In genomic region chr22:36383110-36383581, GRCh38 we compare ENCODE assay signal across 9 cellular contexts. TPM values are rescaled to one million over a fixed set of nuclear protein-coding genes. Genes with fewer than 3 reads are reported as not detected.
DNase-seq lines count a peak whose midpoint lies in the region; ATAC-seq, FAIRE-seq and TF ChIP-seq lines count a peak whose summit lies in the region.
"Had no signal": no experiment of that assay in that cellular context is flagged by ENCODE, and none has a peak within 500 bp of the region (broad histone marks: within the 10 kb centered on the region; RNA-seq: fewer than 3 reads in every experiment).

No MANE protein-coding gene starts in this region.

- no peaks in the 10 kb centered on the region for H3K27me3 ChIP-seq in kidney epithelial cell (ENCODE audit: control insufficient read depth, insufficient read depth, low read length)

- H3K36me3 ChIP-seq in kidney epithelial cell (ENCODE audit: control insufficient read depth, insufficient read depth, low read length) = no peaks in the 10 kb centered on the region

- H3K36me3 Mint-ChIP-seq in activated T-cell treated with anti-CD3 and anti-CD28 coated beads, Interleukin-2, amount 50 U/mL, for 72 hours (ENCODE audit: insufficient read depth in 2 of 2) = peaks cover 18 to 35% of the 10 kb centered on the region in 2 donors
- peaks cover 8% of the 10 kb centered on the region for H3K36me3 Mint-ChIP-seq in type B pancreatic cell

- H3K4me3 ChIP-seq in kidney epithelial cell (ENCODE audit: low read depth, low read length) = no peak overlapping the region

- ATAC-seq in activated T-cell treated with anti-CD3 and anti-CD28 coated beads, Interleukin-2, amount 50 U/mL, for 72 hours (replicated peaks in 1 of 2) = peak; percentile 12 to 16
- ATAC-seq in GM21515 (IDR thresholded peaks at IDR 0.05; ENCODE audit: unreplicated experiment) (no peak), HG02884 (IDR thresholded peaks at IDR 0.05; ENCODE audit: unreplicated experiment) (no peak)
- ATAC-seq: left colon had no signal

- peak; percentile 23 for FAIRE-seq in HTR-8/SVneo (lab: Jason Lieb, UNC)

- TF ChIP-seq CTCF in kidney epithelial cell (IDR thresholded peaks at IDR 0.05; ENCODE audit: insufficient read depth, low read length, poor library complexity, severe bottlenecking) = no peak
- no peak for TF ChIP-seq CTCF in type B pancreatic cell (conservative IDR thresholded peaks at IDR 0.05)

- H3K27ac Mint-ChIP-seq in activated T-cell treated with anti-CD3 and anti-CD28 coated beads, Interleukin-2, amount 50 U/mL, for 72 hours = peak overlapping the region; percentile 81
- H3K27ac Mint-ChIP-seq in type B pancreatic cell = peak overlapping the region; percentile 61

- H3K4me3 Mint-ChIP-seq in activated T-cell treated with anti-CD3 and anti-CD28 coated beads, Interleukin-2, amount 50 U/mL, for 72 hours = peak overlapping the region; percentile 70 to 86
- H3K4me3 Mint-ChIP-seq in type B pancreatic cell = peak overlapping the region; percentile 23

- peak; percentile 22 for DNase-seq in DMS79 (lab: John Stamatoyannopoulos, UW)
- DNase-seq in HTR-8/SVneo (ENCODE audit: insufficient read length, low spot score) = no peak
- DNase-seq in activated T-cell treated with anti-CD3 and anti-CD28 coated beads, Interleukin-2, amount 50 U/mL, for 72 hours = peak; percentile 80 to 85
- DNase-seq in kidney epithelial cell (ENCODE audit: low read depth) = peak; percentile 92
- no peak for DNase-seq in type B pancreatic cell (ENCODE audit: extremely low spot score, unreplicated experiment)
- no peak for DNase-seq in NCI-H526 (lab: John Stamatoyannopoulos, UW)

- H3K4me1 Mint-ChIP-seq in activated T-cell treated with anti-CD3 and anti-CD28 coated beads, Interleukin-2, amount 50 U/mL, for 72 hours (ENCODE audit: low read depth) = peaks cover 82% of the 10 kb centered on the region
- peaks cover 38% of the 10 kb centered on the region for H3K4me1 Mint-ChIP-seq in type B pancreatic cell (ENCODE audit: unreplicated experiment)

- no peaks in the 10 kb centered on the region for H3K27me3 Mint-ChIP-seq in activated T-cell treated with anti-CD3 and anti-CD28 coated beads, Interleukin-2, amount 50 U/mL, for 72 hours (ENCODE audit: low read depth)
- H3K27me3 Mint-ChIP-seq in type B pancreatic cell = no peaks in the 10 kb centered on the region

- peaks cover 0 to under 1% of the 10 kb centered on the region in 2 donors for H3K9me3 Mint-ChIP-seq in activated T-cell treated with anti-CD3 and anti-CD28 coated beads, Interleukin-2, amount 50 U/mL, for 72 hours
- H3K9me3 Mint-ChIP-seq in type B pancreatic cell = no peaks in the 10 kb centered on the region

RNA-seq across cellular contexts. Expression of gene MYH9, which starts 4.6 kb away (rescaled TPM):
- total RNA-seq in activated T-cell treated with anti-CD3 and anti-CD28 coated beads, Interleukin-2, amount 50 U/mL, for 72 hours = 100 to 1,000 TPM; 529 to 662 TPM
- total RNA-seq in kidney epithelial cell (1,580 and 1,647 TPM in 2 replicates), type B pancreatic cell (ENCODE audit: low replicate concordance) (277 and 364 TPM in 2 replicates)

Comparison
In these comparisons a context has a peak if more than half of its experiments do, and no peak if none do; other contexts are left out.
1. DNase-seq: peak in DMS79 (single experiment), activated T-cell treated with anti-CD3 and anti-CD28 coated beads, Interleukin-2, amount 50 U/mL, for 72 hours (2 of 2) and kidney epithelial cell (single experiment); none in HTR-8/SVneo (single experiment), type B pancreatic cell (single experiment) and NCI-H526 (0 of 2).
2. ATAC-seq: peak in activated T-cell treated with anti-CD3 and anti-CD28 coated beads, Interleukin-2, amount 50 U/mL, for 72 hours (2 of 2); none in GM21515 (single experiment) and HG02884 (single experiment).